In genomic region chr3:195270350-195271115, GRCh38 we compare ENCODE assay signal across 8 cellular contexts. TPM values are rescaled to one million over a fixed set of nuclear protein-coding genes. Genes with fewer than 3 reads are reported as not detected.
DNase-seq lines count a peak whose midpoint lies in the region; ATAC-seq and TF ChIP-seq lines count a peak whose summit lies in the region.

No MANE protein-coding gene starts in this region.

- peaks cover 6% of the 10 kb centered on the region for H3K36me3 ChIP-seq in CD4-positive, CD25-positive, alpha-beta regulatory T cell (ENCODE audit: control insufficient read depth, insufficient read depth, low read length)
- H3K36me3 ChIP-seq in muscle layer of duodenum (ENCODE audit: control insufficient read depth in 1 of 2, insufficient read depth in 2 of 2, low read length in 2 of 2) (no peaks in the 10 kb centered on the region), subcutaneous abdominal adipose tissue (ENCODE audit: control insufficient read depth in 5 of 5, insufficient read depth in 5 of 5, low read length in 5 of 5) (peaks cover 0 to 5% (median 2%) of the 10 kb centered on the region in 5 donors)

- peak overlapping the region; percentile 88 to 94 (median 93) for H3K4me3 Mint-ChIP-seq in CD4-positive, CD25-positive, alpha-beta regulatory T cell

- peak overlapping the region; percentile 51 for H3K4me3 ChIP-seq in CD4-positive, CD25-positive, alpha-beta regulatory T cell (ENCODE audit: low read depth, low read length)
- H3K4me3 ChIP-seq in epithelial cell of proximal tubule (ENCODE audit: low read depth, low read length) (peak overlapping the region; percentile 71), muscle layer of duodenum (ENCODE audit: low read depth in 1 of 2, low read length in 2 of 2) (peak overlapping the region; percentile 63 to 81), subcutaneous abdominal adipose tissue (ENCODE audit: low read depth in 1 of 5, low read length in 5 of 5) (peak overlapping the region; percentile 55 to 98 (median 86))

- H3K9me3 ChIP-seq in CD4-positive, CD25-positive, alpha-beta regulatory T cell (ENCODE audit: control insufficient read depth in 2 of 2, low read length in 2 of 2): no peaks in the 10 kb centered on the region
- no peaks in the 10 kb centered on the region for H3K9me3 ChIP-seq in muscle layer of duodenum (ENCODE audit: control insufficient read depth in 1 of 2, low read length in 2 of 2)
- H3K9me3 ChIP-seq in subcutaneous abdominal adipose tissue (ENCODE audit: control insufficient read depth in 5 of 5, low read length in 5 of 5): no peaks in the 10 kb centered on the region

- H3K9me3 Mint-ChIP-seq in CD4-positive, CD25-positive, alpha-beta regulatory T cell: no peaks in the 10 kb centered on the region

- peaks cover 23% of the 10 kb centered on the region for H3K4me1 ChIP-seq in CD4-positive, CD25-positive, alpha-beta regulatory T cell (ENCODE audit: control insufficient read depth, insufficient read depth, low read length, poor library complexity, severe bottlenecking)
- peaks cover 19 to 24% of the 10 kb centered on the region in 2 donors for H3K4me1 ChIP-seq in muscle layer of duodenum (ENCODE audit: control insufficient read depth in 1 of 2, insufficient read depth in 2 of 2, low read length in 2 of 2)
- peaks cover 6 to 29% (median 26%) of the 10 kb centered on the region in 5 donors for H3K4me1 ChIP-seq in subcutaneous abdominal adipose tissue (ENCODE audit: control insufficient read depth in 5 of 5, insufficient read depth in 5 of 5, low read length in 5 of 5)

- no peaks in the 10 kb centered on the region for H3K36me3 Mint-ChIP-seq in CD4-positive, CD25-positive, alpha-beta regulatory T cell

- no peaks in the 10 kb centered on the region for H3K27me3 ChIP-seq in CD4-positive, CD25-positive, alpha-beta regulatory T cell (ENCODE audit: control insufficient read depth, insufficient read depth, low read length)
- H3K27me3 ChIP-seq in muscle layer of duodenum (ENCODE audit: low read depth, low read length) (no peaks in the 10 kb centered on the region), subcutaneous abdominal adipose tissue (ENCODE audit: control insufficient read depth in 5 of 5, insufficient read depth in 4 of 5, low read length in 5 of 5) (no peaks in the 10 kb centered on the region)

- TF ChIP-seq CTCF in epithelial cell of proximal tubule (conservative IDR thresholded peaks at IDR 0.05; ENCODE audit: low read depth, low read length): peak; percentile 38

- peak overlapping the region in 4 of 5 donors; percentile 21 to 79 (median 67) for H3K9ac ChIP-seq in subcutaneous abdominal adipose tissue (ENCODE audit: low read length in 5 of 5)

- peak in 2 of 3 donors; percentile 27 to 55 for DNase-seq in CD4-positive, CD25-positive, alpha-beta regulatory T cell
- DNase-seq in NCI-H2227 (lab: John Stamatoyannopoulos, UW; ENCODE audit: unreplicated experiment) (peak; percentile 91), epithelial cell of proximal tubule (ENCODE audit: low read depth) (no peak)
- peak; percentile 76 for DNase-seq in activated CD4-positive, alpha-beta T cell treated with anti-CD3 and anti-CD28 coated beads for 48 hours

- peak overlapping the region; percentile 64 for H3K27ac ChIP-seq in CD4-positive, CD25-positive, alpha-beta regulatory T cell (ENCODE audit: insufficient read depth, low read length, poor library complexity, severe bottlenecking)
- H3K27ac ChIP-seq in muscle layer of duodenum (ENCODE audit: low read length) (no peak overlapping the region), subcutaneous abdominal adipose tissue (ENCODE audit: low read depth, low read length) (peak overlapping the region; percentile 73)

- ATAC-seq in CD4-positive, CD25-positive, alpha-beta regulatory T cell (ENCODE audit: low read depth in 2 of 2): peak; percentile 64 to 68
- peak; percentile 63 for ATAC-seq in GM19035 (IDR thresholded peaks at IDR 0.05; ENCODE audit: unreplicated experiment)
- ATAC-seq in HG03159 (IDR thresholded peaks at IDR 0.05; ENCODE audit: unreplicated experiment): peak; percentile 53

- peaks cover 18 to 37% (median 22%) of the 10 kb centered on the region in 4 donors for H3K4me1 Mint-ChIP-seq in CD4-positive, CD25-positive, alpha-beta regulatory T cell

- no peaks in the 10 kb centered on the region for H3K27me3 Mint-ChIP-seq in CD4-positive, CD25-positive, alpha-beta regulatory T cell

- peak overlapping the region in 2 of 3 donors; percentile 23 to 31 for H3K27ac Mint-ChIP-seq in CD4-positive, CD25-positive, alpha-beta regulatory T cell

RNA-seq across cellular contexts. Expression of gene XXYLT1, which starts 0.4 kb away (rescaled TPM):
- total RNA-seq in CD4-positive, CD25-positive, alpha-beta regulatory T cell: 6.4 TPM
- polyA plus RNA-seq in CD4-positive, CD25-positive, alpha-beta regulatory T cell: 1 to 10 TPM; 3.9 to 5.9 (median 4.8) TPM
- 16.4 and 23.2 TPM in 2 replicates for total RNA-seq in epithelial cell of proximal tubule
